In genomic region chr1:31936966-31937299, GRCh38 we compare ENCODE assay signal across 8 cellular contexts. TPM values are rescaled to one million over a fixed set of nuclear protein-coding genes. Genes with fewer than 3 reads are reported as not detected.
DNase-seq lines count a peak whose midpoint lies in the region; ATAC-seq, FAIRE-seq and TF ChIP-seq lines count a peak whose summit lies in the region.

No MANE protein-coding gene starts in this region.

- H3K27ac Mint-ChIP-seq in activated CD4-positive, alpha-beta T cell treated with anti-CD3 and anti-CD28 coated beads, Interleukin-2, amount 10 ng/mL, durations not matched to agents 7 days and 5 days: peak overlapping the region; percentile 93
- H3K27ac Mint-ChIP-seq in astrocyte (ENCODE audit: unreplicated experiment): peak overlapping the region; percentile 64

- H3K4me3 ChIP-seq in astrocyte (ENCODE audit: insufficient read depth, low read depth, low read length): peak overlapping the region; percentile 98
- peak overlapping the region; percentile 95 to 99 (median 99) for H3K4me3 ChIP-seq in liver (ENCODE audit: low read depth in 1 of 3, low read length in 3 of 3)
- H3K4me3 ChIP-seq in thoracic aorta: peak overlapping the region; percentile 94

- H2AFZ ChIP-seq in astrocyte (ENCODE audit: low read depth, low read length): no peak overlapping the region

- ATAC-seq in thoracic aorta (ENCODE audit: insufficient number of reproducible peaks, low FRiP score, low read depth) (no peak), HG02870 (IDR thresholded peaks at IDR 0.05; ENCODE audit: unreplicated experiment) (no peak)

- H3K36me3 Mint-ChIP-seq in activated CD4-positive, alpha-beta T cell treated with anti-CD3 and anti-CD28 coated beads, Interleukin-2, amount 10 ng/mL, durations not matched to agents 7 days and 5 days (ENCODE audit: low read depth): peaks cover 36% of the 10 kb centered on the region
- H3K36me3 Mint-ChIP-seq in astrocyte (ENCODE audit: low read depth, unreplicated experiment): no peaks in the 10 kb centered on the region

- FAIRE-seq in astrocyte (lab: Jason Lieb, UNC): no peak

- POLR2A ChIA-PET in activated CD4-positive, alpha-beta T cell treated with anti-CD3 and anti-CD28 coated beads, Interleukin-2, amount 10 ng/mL, durations not matched to agents 7 days and 5 days (lab: Charles Lee): no interaction called here

- H3K27ac ChIP-seq in astrocyte (ENCODE audit: low read depth, low read length) (peak overlapping the region; percentile 84), liver (ENCODE audit: low read depth in 1 of 2, low read length in 2 of 2) (peak overlapping the region; percentile 86 to 96), thoracic aorta (peak overlapping the region; percentile 92 to 96)

- H3K9me3 Mint-ChIP-seq in activated CD4-positive, alpha-beta T cell treated with anti-CD3 and anti-CD28 coated beads, Interleukin-2, amount 10 ng/mL, durations not matched to agents 7 days and 5 days: no peaks in the 10 kb centered on the region
- no peaks in the 10 kb centered on the region for H3K9me3 Mint-ChIP-seq in astrocyte (ENCODE audit: unreplicated experiment)

- no peaks in the 10 kb centered on the region for H3K27me3 Mint-ChIP-seq in activated CD4-positive, alpha-beta T cell treated with anti-CD3 and anti-CD28 coated beads, Interleukin-2, amount 10 ng/mL, durations not matched to agents 7 days and 5 days
- H3K27me3 Mint-ChIP-seq in astrocyte (ENCODE audit: low read depth, unreplicated experiment): no peaks in the 10 kb centered on the region

- no peak for TF ChIP-seq RAD21 in liver (IDR thresholded peaks at IDR 0.05)

- H3K4me3 Mint-ChIP-seq in activated CD4-positive, alpha-beta T cell treated with anti-CD3 and anti-CD28 coated beads, Interleukin-2, amount 10 ng/mL, durations not matched to agents 7 days and 5 days: peak overlapping the region; percentile 89
- peak overlapping the region; percentile 90 for H3K4me3 Mint-ChIP-seq in astrocyte (ENCODE audit: unreplicated experiment)

- peaks cover 78% of the 10 kb centered on the region for H3K4me1 Mint-ChIP-seq in activated CD4-positive, alpha-beta T cell treated with anti-CD3 and anti-CD28 coated beads, Interleukin-2, amount 10 ng/mL, durations not matched to agents 7 days and 5 days
- peaks cover 43% of the 10 kb centered on the region for H3K4me1 Mint-ChIP-seq in astrocyte (ENCODE audit: low read depth, unreplicated experiment)

- no peak for DNase-seq in activated CD4-positive, alpha-beta T cell treated with anti-CD3 and anti-CD28 coated beads, Interleukin-2, amount 10 ng/mL, durations not matched to agents 7 days and 5 days
- no peak for DNase-seq in activated CD4-positive, alpha-beta T cell treated with anti-CD3 and anti-CD28 coated beads, Interleukin-2, amount 50 U/mL, for 4 hours
- DNase-seq in astrocyte (ENCODE audit: low read depth): no peak
- no peak for DNase-seq in thoracic aorta (ENCODE audit: low spot score)
- DNase-seq in NCI-H774 (lab: John Stamatoyannopoulos, UW): no peak
- no peak for DNase-seq in NCI-H1417 treated with DMSO at 0.1 percent for 48 hours (lab: John Stamatoyannopoulos, UW)

- peaks cover 56% of the 10 kb centered on the region for H4K20me1 ChIP-seq in astrocyte (ENCODE audit: insufficient read depth, low read length)

- no peak for TF ChIP-seq CTCF in astrocyte (IDR thresholded peaks at IDR 0.05; ENCODE audit: insufficient read depth, low read depth, low read length)
- no peak for TF ChIP-seq CTCF in liver (IDR thresholded peaks at IDR 0.05; ENCODE audit: low read depth, low read length, missing input control)
- no peak for TF ChIP-seq CTCF in thoracic aorta (IDR thresholded peaks at IDR 0.05)

- H3K4me1 ChIP-seq in astrocyte (ENCODE audit: insufficient read depth, low read length): peaks cover 52% of the 10 kb centered on the region
- peaks cover 19 to 57% (median 39%) of the 10 kb centered on the region in 4 donors for H3K4me1 ChIP-seq in liver (ENCODE audit: control insufficient read depth in 4 of 4, insufficient read depth in 4 of 4, low read length in 3 of 4)
- peaks cover 45 to 56% of the 10 kb centered on the region in 2 donors for H3K4me1 ChIP-seq in thoracic aorta (ENCODE audit: control insufficient read depth in 1 of 2, low read depth in 2 of 2)

- H3K79me2 ChIP-seq in astrocyte (ENCODE audit: insufficient read depth, low read length): peaks cover 59% of the 10 kb centered on the region

- no peaks in the 10 kb centered on the region for H3K27me3 ChIP-seq in astrocyte (ENCODE audit: insufficient read depth, low read length)
- no peaks in the 10 kb centered on the region for H3K27me3 ChIP-seq in liver (ENCODE audit: control insufficient read depth in 4 of 4, insufficient read depth in 4 of 4, low read length in 3 of 4)
- H3K27me3 ChIP-seq in thoracic aorta (replicated peaks; ENCODE audit: insufficient read depth): no peaks in the 10 kb centered on the region

- H3K9me3 ChIP-seq in astrocyte (ENCODE audit: insufficient read depth, low read depth, low read length): no peaks in the 10 kb centered on the region
- H3K9me3 ChIP-seq in liver (ENCODE audit: control insufficient read depth in 4 of 4, low read length in 3 of 4): no peaks in the 10 kb centered on the region
- no peaks in the 10 kb centered on the region for H3K9me3 ChIP-seq in thoracic aorta

- WGBS in liver: 1% methylated on average over 2 of the region's 2 CpGs

- CTCF ChIA-PET in activated CD4-positive, alpha-beta T cell treated with anti-CD3 and anti-CD28 coated beads, Interleukin-2, amount 10 ng/mL, durations not matched to agents 7 days and 5 days (lab: Charles Lee): interaction anchor here (14.9 kb wide), 1 partner anchor 21 kb away, joined by 371 read pairs; no protein-coding TSS in a partner anchor

- H3K36me3 ChIP-seq in astrocyte (ENCODE audit: insufficient read depth, low read length) (no peaks in the 10 kb centered on the region), liver (ENCODE audit: control insufficient read depth in 4 of 4, insufficient read depth in 3 of 4, low read depth in 1 of 4, low read length in 3 of 4) (no peaks in the 10 kb centered on the region), thoracic aorta (no peaks in the 10 kb centered on the region)

- peak overlapping the region; percentile 84 for H3K4me2 ChIP-seq in astrocyte (ENCODE audit: low read length)

- peak overlapping the region; percentile 98 for H3K9ac ChIP-seq in astrocyte (ENCODE audit: low read length)
- H3K9ac ChIP-seq in liver (ENCODE audit: low read depth in 1 of 2, low read length in 2 of 2): peak overlapping the region; percentile 93 to 96

TF ChIP-seq in liver, 16 proteins besides CTCF, POLR2A, EP300 and RAD21:
- TF ChIP-seq YY1 (IDR thresholded peaks at IDR 0.05): peak; percentile 3
- no peak for TF ChIP-seq RXRA (IDR thresholded peaks at IDR 0.05)

RNA-seq across cellular contexts. Expression of gene PTP4A2, which starts 1.2 kb away (rescaled TPM):
- 100 to 1,000 TPM; 334 to 347 TPM for total RNA-seq in activated CD4-positive, alpha-beta T cell treated with anti-CD3 and anti-CD28 coated beads, Interleukin-2, amount 10 ng/mL, durations not matched to agents 7 days and 5 days
- 260 and 271 TPM in 2 replicates for total RNA-seq in astrocyte
- total RNA-seq in liver: 10 to 100 TPM; 74.4 to 98.1 TPM
- polyA plus RNA-seq in liver: 10 to 100 TPM; 47.7 to 69.3 TPM
- 100 to 1,000 TPM; 104 to 237 TPM for total RNA-seq in thoracic aorta
